Comparison of ENCODE assay signal across 7 cellular contexts in genomic region chr13:27006519-27007161, GRCh38.
DNase-seq lines count a peak whose midpoint lies in the region; ATAC-seq and TF ChIP-seq lines count a peak whose summit lies in the region.

No MANE protein-coding gene starts in this region.

- H3K23ac ChIP-seq in neuronal stem cell (ENCODE audit: low read depth, low read length, poor library complexity): peak overlapping the region; percentile 12

- no peak overlapping the region for H2BK12ac ChIP-seq in neuronal stem cell (ENCODE audit: low read length)

- no CpG with 5 or more reads among the region's 29 CpGs for WGBS in neuronal stem cell (ENCODE audit: extremely low coverage in 2 of 2, insufficient read length in 2 of 2, insufficient replicate concordance in 1 of 2), 2 donors

- H2BK5ac ChIP-seq in neuronal stem cell (ENCODE audit: low read length): peak overlapping the region; percentile 57

- TF ChIP-seq POLR2A in Peyer's patch (IDR thresholded peaks at IDR 0.05): no peak

- H3K27ac ChIP-seq in Peyer's patch: peak overlapping the region in 1 of 4 donors; percentile 52
- H3K27ac ChIP-seq in neuronal stem cell (replicated peaks; ENCODE audit: low read length): no peak overlapping the region

- H3K9me3 ChIP-seq in Peyer's patch (no peaks in the 10 kb centered on the region), neuronal stem cell (replicated peaks in 1 of 2; ENCODE audit: control insufficient read depth in 2 of 2, insufficient read depth in 1 of 2, low read depth in 1 of 2, low read length in 2 of 2) (no peaks in the 10 kb centered on the region)

- DNase-seq in HT-29 (ENCODE audit: low spot score): peak; percentile 55
- DNase-seq in Peyer's patch: peak in 1 of 3 donors; percentile 63
- peak; percentile 44 for DNase-seq in fibroblast of villous mesenchyme (ENCODE audit: low read depth)
- no peak for DNase-seq in neuronal stem cell (ENCODE audit: low spot score)
- no peak for DNase-seq in central memory CD4-positive, alpha-beta T cell
- no peak for DNase-seq in T-helper 9 cell

- H3K4me3 ChIP-seq in Peyer's patch: peak overlapping the region; percentile 13 to 56 (median 42)
- peak overlapping the region; percentile 53 for H3K4me3 ChIP-seq in fibroblast of villous mesenchyme (ENCODE audit: low read depth, low read length)
- peak overlapping the region in 1 of 2 donors; percentile 62 for H3K4me3 ChIP-seq in neuronal stem cell (ENCODE audit: low read length in 2 of 2)

- no peak overlapping the region for H3K4ac ChIP-seq in neuronal stem cell (ENCODE audit: low read length)

- H2AFZ ChIP-seq in neuronal stem cell (ENCODE audit: low read length): peak overlapping the region; percentile 60

- peak overlapping the region; percentile 52 for H3K18ac ChIP-seq in neuronal stem cell (ENCODE audit: low read length)

- no peak overlapping the region for H4K8ac ChIP-seq in neuronal stem cell (ENCODE audit: low read depth, low read length)

- H3K27me3 ChIP-seq in Peyer's patch: no peaks in the 10 kb centered on the region
- peaks cover 0 to 60% (median 17%) of the 10 kb centered on the region in 3 experiments for H3K27me3 ChIP-seq in neuronal stem cell (ENCODE audit: control insufficient read depth in 3 of 3, insufficient read depth in 3 of 3, low read depth in 1 of 3, low read length in 3 of 3)

- H3K4me2 ChIP-seq in neuronal stem cell (ENCODE audit: insufficient read depth, low read length, poor library complexity, severe bottlenecking): peak overlapping the region; percentile 61

- no peak overlapping the region for H2AK5ac ChIP-seq in neuronal stem cell (ENCODE audit: low read depth, low read length)

- ATAC-seq in GM21447 (IDR thresholded peaks at IDR 0.05; ENCODE audit: unreplicated experiment): no peak

- peak overlapping the region; percentile 17 for H2BK120ac ChIP-seq in neuronal stem cell (ENCODE audit: low read depth, low read length)

- no peak overlapping the region for H2BK15ac ChIP-seq in neuronal stem cell (ENCODE audit: low read length)

- no peak for TF ChIP-seq CTCF in Peyer's patch (IDR thresholded peaks at IDR 0.05)
- TF ChIP-seq CTCF in fibroblast of villous mesenchyme (IDR thresholded peaks at IDR 0.05; ENCODE audit: insufficient read depth, low read depth, low read length): no peak

- peak overlapping the region; percentile 30 for H3K9ac ChIP-seq in neuronal stem cell (ENCODE audit: low read depth, low read length, poor library complexity)

- no peaks in the 10 kb centered on the region for H3K79me1 ChIP-seq in neuronal stem cell (ENCODE audit: low read depth, low read length)

- no peak overlapping the region for H4K91ac ChIP-seq in neuronal stem cell (ENCODE audit: low read depth, low read length, poor library complexity)

- H3K4me1 ChIP-seq in Peyer's patch: peaks cover 0 to 7% (median 2%) of the 10 kb centered on the region in 4 donors
- peaks cover 4 to 10% of the 10 kb centered on the region in 2 donors for H3K4me1 ChIP-seq in neuronal stem cell (ENCODE audit: control insufficient read depth in 2 of 2, insufficient read depth in 1 of 2, low read depth in 1 of 2, low read length in 2 of 2)

- no peaks in the 10 kb centered on the region for H3K36me3 ChIP-seq in Peyer's patch
- no peaks in the 10 kb centered on the region for H3K36me3 ChIP-seq in neuronal stem cell (replicated peaks in 1 of 2; ENCODE audit: control insufficient read depth in 2 of 2, insufficient read depth in 2 of 2, low read length in 2 of 2)

- peak overlapping the region; percentile 31 for H3K14ac ChIP-seq in neuronal stem cell (ENCODE audit: low read length)

Comparison
In these comparisons a context has a peak if more than half of its experiments do, and no peak if none do; other contexts are left out.
1. DNase-seq: peak in HT-29 (single experiment) and fibroblast of villous mesenchyme (single experiment); none in neuronal stem cell (single experiment), central memory CD4-positive, alpha-beta T cell (single experiment) and T-helper 9 cell (single experiment).